Comparison of ENCODE assay signal across 10 cellular contexts in genomic region chr1:192559115-192560006, GRCh38. TPM values are rescaled to one million over a fixed set of nuclear protein-coding genes. Genes with fewer than 3 reads are reported as not detected.
DNase-seq lines count a peak whose midpoint lies in the region; ATAC-seq and TF ChIP-seq lines count a peak whose summit lies in the region.
"Had no signal": no experiment of that assay in that cellular context is flagged by ENCODE, and none has a peak within 500 bp of the region (broad histone marks: within the 10 kb centered on the region; RNA-seq: fewer than 3 reads in every experiment).

No MANE protein-coding gene starts in this region.

- ATAC-seq in GM18505 (IDR thresholded peaks at IDR 0.05; ENCODE audit: unreplicated experiment) (peak; percentile 55), HG02571 (IDR thresholded peaks at IDR 0.05; ENCODE audit: unreplicated experiment) (peak; percentile 55), aorta (ENCODE audit: low FRiP score) (peak; percentile 81)

- 51 to 58% methylated on average over 6 of the region's 6 CpGs for WGBS in aorta, 2 donors

- H3K27me3 ChIP-seq in aorta (ENCODE audit: control insufficient read depth in 1 of 2, insufficient read depth in 2 of 2, low read length in 1 of 2), result no peaks in the 10 kb centered on the region
- H3K27me3 ChIP-seq: neutrophil had no signal

- H3K4me3 ChIP-seq in foreskin fibroblast (ENCODE audit: low read depth in 1 of 2, low read length in 2 of 2) (no peak overlapping the region), aorta (ENCODE audit: low read length in 2 of 2) (no peak overlapping the region)
- H3K4me3 ChIP-seq: SK-N-MC had no signal

- TF ChIP-seq POLR2A in GM18505 (IDR thresholded peaks at IDR 0.05; ENCODE audit: borderline replicate concordance, extremely low read depth, insufficient read depth, insufficient read length), result no peak

- intact Hi-C loops in aorta (cut with DNase I), result loop anchor here in 1 of 2 donors (5.0 kb wide), 1 partner anchor 37 kb away; no protein-coding TSS in a partner anchor

- TF ChIP-seq CTCF in foreskin fibroblast (IDR thresholded peaks at IDR 0.05; ENCODE audit: low read depth, low read length), result no peak

- peak overlapping the region; percentile 88 to 93 for H3K27ac ChIP-seq in aorta (ENCODE audit: low read depth in 1 of 2, low read length in 2 of 2)
- H3K27ac ChIP-seq: neutrophil, SK-N-MC had no signal

- no peaks in the 10 kb centered on the region for H3K36me3 ChIP-seq in aorta (ENCODE audit: control insufficient read depth in 1 of 2, insufficient read depth in 2 of 2, low read length in 1 of 2)
- H3K36me3 ChIP-seq: neutrophil had no signal

- DNase-seq in RKO (ENCODE audit: low spot score) (peak; percentile 9), foreskin fibroblast (peak; percentile 95), aorta (no peak), NCI-H526 treated with DMSO at 0.1 percent for 48 hours (lab: John Stamatoyannopoulos, UW) (no peak), SHP77 (lab: John Stamatoyannopoulos, UW) (no peak)
- no peak for DNase-seq in activated CD4-positive, alpha-beta T cell treated with anti-CD3 and anti-CD28 coated beads for 1 hour

- no peaks in the 10 kb centered on the region for H3K9me3 ChIP-seq in aorta (ENCODE audit: control insufficient read depth, low read length)
- H3K9me3 ChIP-seq: neutrophil had no signal

- peaks cover 0 to 4% of the 10 kb centered on the region in 2 donors for H3K4me1 ChIP-seq in aorta (ENCODE audit: control insufficient read depth in 1 of 2, insufficient read depth in 2 of 2, low read length in 2 of 2)

RNA-seq across cellular contexts. Expression of gene RGS1, which starts 16.2 kb away (rescaled TPM):
- total RNA-seq in aorta, result 10 to 100 TPM; 26.8 to 43.4 TPM
- 10 to 100 TPM in 1 of 2 donors, 1 to 10 TPM in 1; 4.1 to 23.3 TPM for polyA plus RNA-seq in aorta

Comparison
In these comparisons a context has a peak if more than half of its experiments do, and no peak if none do; other contexts are left out.
1. DNase-seq: peak in RKO (single experiment) and foreskin fibroblast (2 of 2); none in aorta (0 of 2), NCI-H526 treated with DMSO at 0.1 percent for 48 hours (single experiment), activated CD4-positive, alpha-beta T cell treated with anti-CD3 and anti-CD28 coated beads for 1 hour (single experiment) and SHP77 (0 of 2).
2. Peak in every context shown above with its lines, with median percentiles within 50 percentile points of each other: ATAC-seq.